Comparison of ENCODE assay signal across 14 cellular contexts in genomic region chrX:46463682-46464081, GRCh38.
"Had no signal": no experiment of that assay in that cellular context is flagged by ENCODE, and none has a peak within 500 bp of the region (broad histone marks: within the 10 kb centered on the region; RNA-seq: fewer than 3 reads in every experiment).

No MANE protein-coding gene starts in this region.

- H3K36me3 ChIP-seq: uterus had no signal

- H3K4me3 ChIP-seq: body of pancreas, hepatocyte, thyroid gland, uterus had no signal

- DNase-seq: activated CD4-positive, alpha-beta T cell treated with anti-CD3 and anti-CD28 coated beads, Interleukin-2, amount 50 U/mL, for 4 hours; activated naive CD4-positive, alpha-beta T cell treated with anti-CD3 and anti-CD28 coated beads, Interleukin-2, amount 50 U/mL, for 16 hours; activated T-cell treated with anti-CD3 and anti-CD28 coated beads, Interleukin-2, amount 50 U/mL, for 72 hours; body of pancreas; kidney glomerular epithelial cell; retina; stimulated activated CD4-positive, alpha-beta T cell treated with anti-CD3 and anti-CD28 coated beads, Interleukin-15, amount 100 ng/mL, for 24 hours; stimulated activated CD4-positive, alpha-beta T cell treated with anti-CD3 and anti-CD28 coated beads, Interleukin-4, amount 100 ng/mL, for 24 hours; T-cell; thyroid gland; uterus had no signal

- H3K4me1 ChIP-seq: body of pancreas, parathyroid adenoma, thyroid gland, uterus had no signal

- H3K9me3 ChIP-seq: body of pancreas, thyroid gland, uterus had no signal

- H3K27ac ChIP-seq: body of pancreas, hepatocyte, parathyroid adenoma, thyroid gland, uterus had no signal

- H3K27me3 Mint-ChIP-seq: dendritic cell treated with granulocyte-macrophage colony-stimulating factor and Interleukin-4, amounts not matched to agents 40 ng/mL and 50 ng/mL, for 4 days; T-cell had no signal

- H3K27me3 ChIP-seq: body of pancreas, hepatocyte, thyroid gland, uterus had no signal

- H3K4me3 Mint-ChIP-seq: activated T-cell treated with anti-CD3 and anti-CD28 coated beads, Interleukin-2, amount 50 U/mL, for 72 hours; dendritic cell treated with granulocyte-macrophage colony-stimulating factor and Interleukin-4, amounts not matched to agents 40 ng/mL and 50 ng/mL, for 4 days; T-cell had no signal

- ATAC-seq: activated T-cell treated with anti-CD3 and anti-CD28 coated beads, Interleukin-2, amount 50 U/mL, for 72 hours; body of pancreas; T-cell had no signal

- H3K9me3 Mint-ChIP-seq: activated T-cell treated with anti-CD3 and anti-CD28 coated beads, Interleukin-2, amount 50 U/mL, for 72 hours; dendritic cell treated with granulocyte-macrophage colony-stimulating factor and Interleukin-4, amounts not matched to agents 40 ng/mL and 50 ng/mL, for 4 days; T-cell had no signal

- H3K27ac Mint-ChIP-seq: activated T-cell treated with anti-CD3 and anti-CD28 coated beads, Interleukin-2, amount 50 U/mL, for 72 hours; dendritic cell treated with granulocyte-macrophage colony-stimulating factor and Interleukin-4, amounts not matched to agents 40 ng/mL and 50 ng/mL, for 4 days; T-cell had no signal
